Comparison of ENCODE assay signal across 10 cellular contexts in the genomic region with DNA sequence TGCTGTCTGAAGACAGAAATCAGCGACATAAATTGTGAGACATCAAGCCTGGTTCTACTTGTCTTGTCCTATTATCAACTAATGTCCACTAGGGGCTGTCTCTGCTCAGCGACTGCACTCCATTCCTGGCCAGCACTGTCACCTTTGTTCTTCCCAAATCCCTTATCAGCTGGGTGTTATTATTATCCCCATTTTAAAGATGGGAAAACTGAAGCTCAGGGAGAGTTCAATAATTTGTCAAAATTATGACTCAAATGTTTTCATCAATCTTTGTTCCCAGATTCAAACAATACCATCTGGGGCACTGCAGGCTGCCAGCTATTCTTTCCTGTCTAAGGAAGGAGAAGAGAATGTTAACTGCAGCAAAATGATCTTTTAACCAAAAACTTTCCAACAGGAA.
DNase-seq lines count a peak whose midpoint lies in the region; ATAC-seq, FAIRE-seq and TF ChIP-seq lines count a peak whose summit lies in the region.
"Had no signal": no experiment of that assay in that cellular context is flagged by ENCODE, and none has a peak within 500 bp of the region (broad histone marks: within the 10 kb centered on the region; RNA-seq: fewer than 3 reads in every experiment).

No MANE protein-coding gene starts in this region.

- no peak for FAIRE-seq in RCC 7860 (lab: Jason Lieb, UNC)
- FAIRE-seq in keratinocyte (lab: Jason Lieb, UNC) = peak; percentile 71
- FAIRE-seq in GM19239 (lab: Jason Lieb, UNC) = no peak
- FAIRE-seq: endometrium had no signal

- H3K9ac ChIP-seq in keratinocyte (ENCODE audit: control insufficient read depth, extremely low read depth, insufficient read depth, low read length) = no peak overlapping the region

- no peaks in the 10 kb centered on the region for H3K4me1 ChIP-seq in keratinocyte (ENCODE audit: control insufficient read depth, extremely low read depth, insufficient read depth, low read length)

- H3K27ac ChIP-seq in keratinocyte (ENCODE audit: control insufficient read depth, insufficient read depth, low read length) = no peak overlapping the region

- H3K9me3 ChIP-seq in keratinocyte (ENCODE audit: control insufficient read depth, low read depth, low read length) = no peaks in the 10 kb centered on the region

- no peaks in the 10 kb centered on the region for H4K20me1 ChIP-seq in keratinocyte (ENCODE audit: control insufficient read depth, extremely low read depth, insufficient read depth, low read length)

- no peak for DNase-seq in AG10803 (ENCODE audit: low read depth)
- DNase-seq in RCC 7860 (ENCODE audit: low spot score) = peak; percentile 11
- no peak for DNase-seq in keratinocyte (ENCODE audit: low read depth, low spot score)
- no peak for DNase-seq in activated CD4-positive, CD25-positive, alpha-beta regulatory T cell (lab: John Stamatoyannopoulos, UW)
- DNase-seq in DMS79 treated with DMSO at 0.1 percent for 48 hours (lab: John Stamatoyannopoulos, UW) = no peak
- DNase-seq in GM19239 (ENCODE audit: insufficient read length, low spot score) = no peak
- DNase-seq: activated CD4-positive, alpha-beta T cell treated with anti-CD3 and anti-CD28 coated beads for 4 hours had no signal

- no peaks in the 10 kb centered on the region for H3K9me1 ChIP-seq in keratinocyte (ENCODE audit: control insufficient read depth, extremely low read depth, insufficient read depth, low read length)

- no peaks in the 10 kb centered on the region for H3K27me3 ChIP-seq in keratinocyte (ENCODE audit: control insufficient read depth, extremely low read depth, insufficient read depth, low read length)

- no peak overlapping the region for H2AFZ ChIP-seq in keratinocyte (ENCODE audit: control insufficient read depth, low read length)

- H3K79me2 ChIP-seq in keratinocyte (ENCODE audit: control insufficient read depth, insufficient read depth, low read length) = no peaks in the 10 kb centered on the region

- no peaks in the 10 kb centered on the region for H3K36me3 ChIP-seq in keratinocyte (ENCODE audit: control insufficient read depth in 2 of 2, extremely low read depth in 1 of 2, insufficient read depth in 2 of 2, low read length in 2 of 2)

- no peak overlapping the region for H3K4me2 ChIP-seq in keratinocyte (ENCODE audit: control insufficient read depth, extremely low read depth, insufficient read depth, low read depth, low read length)

- TF ChIP-seq CTCF in AG10803 (conservative IDR thresholded peaks at IDR 0.05; ENCODE audit: low read length) (peak; percentile 35), GM12875 (IDR thresholded peaks at IDR 0.05; ENCODE audit: borderline replicate concordance, insufficient read depth, low read depth, low read length) (peak; percentile 48; the same call in 1 of the 2 replicates), keratinocyte (optimal IDR thresholded peaks at IDR 0.05 in 1 of 3, IDR thresholded peaks at IDR 0.05 in 1 of 3, conservative IDR thresholded peaks at IDR 0.05 in 1 of 3; ENCODE audit: extremely low read depth in 1 of 3, insufficient read depth in 2 of 3, low read length in 3 of 3) (peak; percentile 53 to 75 (median 57))

- no peak for ATAC-seq in GM21717 (IDR thresholded peaks at IDR 0.05; ENCODE audit: unreplicated experiment)

- H3K4me3 ChIP-seq in AG10803 (ENCODE audit: low read length) = no peak overlapping the region
- H3K4me3 ChIP-seq in GM12875 (ENCODE audit: low read depth, low read length) = no peak overlapping the region
- no peak overlapping the region for H3K4me3 ChIP-seq in keratinocyte (ENCODE audit: control insufficient read depth in 2 of 3, extremely low read depth in 1 of 3, insufficient read depth in 2 of 3, low read depth in 1 of 3, low read length in 3 of 3)

- dilution Hi-C loops in keratinocyte (cut with MboI; ENCODE audit: extremely low pct_ligation_motif_present, low sequenced_read_pairs) = no loop called here
